ENCODE assay signal across 29 cellular contexts in genomic region chr12:130169256-130169655, GRCh38. TPM values are rescaled to one million over a fixed set of nuclear protein-coding genes. Genes with fewer than 3 reads are reported as not detected.
"Had no signal": no experiment of that assay in that cellular context is flagged by ENCODE, and none has a peak within 500 bp of the region (broad histone marks: within the 10 kb centered on the region; RNA-seq: fewer than 3 reads in every experiment).

No MANE protein-coding gene starts in this region.

- H3K27me3 ChIP-seq: Peyer's patch had no signal

- H3K27ac Mint-ChIP-seq: activated CD4-positive, alpha-beta T cell treated with anti-CD3 and anti-CD28 coated beads, Interleukin-2, amount 10 ng/mL, durations not matched to agents 24 days and 14 days; activated CD8-positive, alpha-beta memory T cell treated with anti-CD3 and anti-CD28 coated beads, Interleukin-2, amount 10 ng/mL, durations not matched to agents 7 days and 5 days; activated naive CD4-positive, alpha-beta T cell treated with anti-CD3 and anti-CD28 coated beads, Interleukin-2, amount 50 U/mL, for 72 hours; activated T-cell treated with anti-CD3 and anti-CD28 coated beads, Interleukin-2, amount 50 U/mL, for 24 hours; activated T-helper 1 cell treated with anti-CD3 and anti-CD28 coated beads, Interleukin-12 subunit alpha, Interleukin-12 subunit beta, Interleukin-2, Interleukin-4 antibody, amounts not matched to agents 30 ng/mL and 10 ng/mL and 1 ng/mL, durations not matched to agents 14 hours and 24 hours and 36 hours; T-helper 17 cell; WTC11 had no signal

- H3K36me3 ChIP-seq: brain microvascular endothelial cell, cardiac muscle cell, Peyer's patch had no signal

- H3K9me3 ChIP-seq: Peyer's patch had no signal

- H3K4me3 ChIP-seq: cardiac muscle cell, Peyer's patch had no signal

- H3K4me1 ChIP-seq: Peyer's patch had no signal

- H3K27ac ChIP-seq: brain microvascular endothelial cell, cardiac muscle cell, Peyer's patch, RWPE1 had no signal

- DNase-seq: activated CD4-positive, alpha-beta T cell treated with anti-CD3 and anti-CD28 coated beads for 1 hour; activated CD4-positive, alpha-beta T cell treated with anti-CD3 and anti-CD28 coated beads, Interleukin-2, amount 10 ng/mL, durations not matched to agents 24 days and 14 days; activated CD4-positive, alpha-beta T cell treated with anti-CD3 and anti-CD28 coated beads, Interleukin-2, amount 50 U/mL, for 48 hours; activated CD8-positive, alpha-beta memory T cell treated with anti-CD3 and anti-CD28 coated beads, Interleukin-2, amount 10 ng/mL, durations not matched to agents 7 days and 5 days; activated effector memory CD4-positive, alpha-beta T cell treated with Interleukin-2 at 50 U/mL for 16 hours; activated naive CD4-positive, alpha-beta T cell; activated T-cell treated with anti-CD3 and anti-CD28 coated beads, Interleukin-2, amount 50 U/mL, for 24 hours; brain microvascular endothelial cell; Kasumi-1; KBM-7; NCI-H1092; NCI-H1417; NCI-H1930; NCI-H2171; NCI-H226; NCI-H526; NCI-H774; Peyer's patch; SHP77; T-helper 17 cell; T-helper 9 cell had no signal

- H3K4me3 Mint-ChIP-seq: activated CD4-positive, alpha-beta T cell treated with anti-CD3 and anti-CD28 coated beads, Interleukin-2, amount 10 ng/mL, durations not matched to agents 24 days and 14 days; activated CD8-positive, alpha-beta memory T cell treated with anti-CD3 and anti-CD28 coated beads, Interleukin-2, amount 10 ng/mL, durations not matched to agents 7 days and 5 days; activated T-cell treated with anti-CD3 and anti-CD28 coated beads, Interleukin-2, amount 50 U/mL, for 24 hours; activated T-helper 1 cell treated with anti-CD3 and anti-CD28 coated beads, Interleukin-12 subunit alpha, Interleukin-12 subunit beta, Interleukin-2, Interleukin-4 antibody, amounts not matched to agents 30 ng/mL and 10 ng/mL and 1 ng/mL, durations not matched to agents 14 hours and 24 hours and 36 hours; T-helper 17 cell; WTC11 had no signal

- H3K4me1 Mint-ChIP-seq: activated CD4-positive, alpha-beta T cell treated with anti-CD3 and anti-CD28 coated beads, Interleukin-2, amount 10 ng/mL, durations not matched to agents 24 days and 14 days; activated CD8-positive, alpha-beta memory T cell treated with anti-CD3 and anti-CD28 coated beads, Interleukin-2, amount 10 ng/mL, durations not matched to agents 7 days and 5 days; T-helper 17 cell had no signal

- H3K9me3 Mint-ChIP-seq: activated CD4-positive, alpha-beta T cell treated with anti-CD3 and anti-CD28 coated beads, Interleukin-2, amount 10 ng/mL, durations not matched to agents 24 days and 14 days; activated naive CD4-positive, alpha-beta T cell treated with anti-CD3 and anti-CD28 coated beads, Interleukin-2, amount 50 U/mL, for 72 hours; activated T-cell treated with anti-CD3 and anti-CD28 coated beads, Interleukin-2, amount 50 U/mL, for 24 hours; activated T-helper 1 cell treated with anti-CD3 and anti-CD28 coated beads, Interleukin-12 subunit alpha, Interleukin-12 subunit beta, Interleukin-2, Interleukin-4 antibody, amounts not matched to agents 30 ng/mL and 10 ng/mL and 1 ng/mL, durations not matched to agents 14 hours and 24 hours and 36 hours had no signal

- H3K36me3 Mint-ChIP-seq: activated CD8-positive, alpha-beta memory T cell treated with anti-CD3 and anti-CD28 coated beads, Interleukin-2, amount 10 ng/mL, durations not matched to agents 7 days and 5 days had no signal

- ATAC-seq: activated CD8-positive, alpha-beta memory T cell treated with anti-CD3 and anti-CD28 coated beads, Interleukin-2, amount 10 ng/mL, durations not matched to agents 7 days and 5 days; activated naive CD4-positive, alpha-beta T cell treated with anti-CD3 and anti-CD28 coated beads, Interleukin-2, amount 50 U/mL, for 72 hours; T-helper 17 cell; WTC11 had no signal

RNA-seq across cellular contexts. Expression of gene FZD10, which starts 7.0 kb away (rescaled TPM):
- total RNA-seq: activated CD4-positive, alpha-beta T cell treated with anti-CD3 and anti-CD28 coated beads, Interleukin-2, amount 10 ng/mL, durations not matched to agents 24 days and 14 days; activated CD8-positive, alpha-beta memory T cell treated with anti-CD3 and anti-CD28 coated beads, Interleukin-2, amount 10 ng/mL, durations not matched to agents 7 days and 5 days; activated naive CD4-positive, alpha-beta T cell treated with anti-CD3 and anti-CD28 coated beads, Interleukin-2, amount 50 U/mL, for 72 hours; activated T-helper 1 cell treated with anti-CD3 and anti-CD28 coated beads, Interleukin-12 subunit alpha, Interleukin-12 subunit beta, Interleukin-2, Interleukin-4 antibody, amounts not matched to agents 30 ng/mL and 10 ng/mL and 1 ng/mL, durations not matched to agents 14 hours and 24 hours and 36 hours; M059J; NCI-H460; SK-MEL-5; T-helper 17 cell had no signal
- polyA plus RNA-seq: cardiac muscle cell had no signal
